Comparison of ENCODE assay signal across 8 cellular contexts in genomic region chr6:37516920-37517405, GRCh38. TPM values are rescaled to one million over a fixed set of nuclear protein-coding genes. Genes with fewer than 3 reads are reported as not detected.
DNase-seq lines count a peak whose midpoint lies in the region; ATAC-seq and TF ChIP-seq lines count a peak whose summit lies in the region.

No MANE protein-coding gene starts in this region.

- no peak overlapping the region for H3K18ac ChIP-seq in IMR-90 (ENCODE audit: low read depth, low read length)

- H3K27me3 ChIP-seq in CD8-positive, alpha-beta memory T cell (ENCODE audit: insufficient read depth, low read length, poor library complexity, severe bottlenecking), result no peaks in the 10 kb centered on the region
- H3K27me3 ChIP-seq in IMR-90 (ENCODE audit: control insufficient read depth, insufficient read depth, low read length), result peaks cover 58% of the 10 kb centered on the region
- H3K27me3 ChIP-seq in mononuclear cell (ENCODE audit: insufficient read depth, low read length), result no peaks in the 10 kb centered on the region
- H3K27me3 ChIP-seq in body of pancreas, result no peaks in the 10 kb centered on the region

- H2BK20ac ChIP-seq in IMR-90 (ENCODE audit: low read depth, low read length), result no peak overlapping the region

- no peaks in the 10 kb centered on the region for H3K9me3 ChIP-seq in CD8-positive, alpha-beta memory T cell (ENCODE audit: low read length)
- peaks cover 2% of the 10 kb centered on the region; the same call in 1 of the 2 replicates for H3K9me3 ChIP-seq in IMR-90 (ENCODE audit: control insufficient read depth, insufficient read depth, low read length)
- no peaks in the 10 kb centered on the region for H3K9me3 ChIP-seq in mononuclear cell (ENCODE audit: low read depth, low read length)
- no peaks in the 10 kb centered on the region for H3K9me3 ChIP-seq in body of pancreas

- no peak overlapping the region for H2BK5ac ChIP-seq in IMR-90 (ENCODE audit: low read depth, low read length, poor library complexity, severe bottlenecking)

- H2BK120ac ChIP-seq in IMR-90 (ENCODE audit: low read depth, low read length), result no peak overlapping the region

- no peaks in the 10 kb centered on the region; the same call in 1 of the 2 replicates for H4K20me1 ChIP-seq in IMR-90 (ENCODE audit: insufficient read depth, low read length)

- POLR2A ChIA-PET in CD8-positive, alpha-beta memory T cell (lab: Charles Lee), result interaction anchor here (0.6 to 3.3 kb wide), 14 partner anchors 8 to 531 kb away, joined by 3 to 58 read pairs (median 6); partner anchors contain the start of genes CCDC167 and MTCH1
- POLR2A ChIA-PET in IMR-90 (lab: Charles Lee; ENCODE audit: unreplicated experiment), result no interaction called here

- in situ Hi-C loops in IMR-90 (cut with MboI; ENCODE audit: low sequenced_read_pairs), result no loop called here

- H4K5ac ChIP-seq in IMR-90 (ENCODE audit: low read depth, low read length), result no peak overlapping the region

- dilution Hi-C loops in IMR-90 (cut with HindIII; ENCODE audit: low sequenced_read_pairs, unreplicated experiment), result no loop called here

- H3K27ac ChIP-seq in CD8-positive, alpha-beta memory T cell (ENCODE audit: low read depth, low read length), result peak overlapping the region; percentile 98
- H3K27ac ChIP-seq in IMR-90 (ENCODE audit: insufficient read depth, low read length) (no peak overlapping the region), body of pancreas (no peak overlapping the region)

- no peak overlapping the region for H2AFZ ChIP-seq in IMR-90 (replicated peaks; ENCODE audit: low read length, poor library complexity)

- H3K56ac ChIP-seq in IMR-90 (ENCODE audit: extremely low read depth, insufficient read depth, low read length), result no peak overlapping the region

- H3K9me1 ChIP-seq in IMR-90 (ENCODE audit: insufficient read depth, low read length), result no peaks in the 10 kb centered on the region

- H3K27me3 Mint-ChIP-seq in CD8-positive, alpha-beta memory T cell, result peaks cover 0 to 5% of the 10 kb centered on the region in 2 donors
- H3K27me3 Mint-ChIP-seq in activated T-helper 1 cell treated with anti-CD3 and anti-CD28 coated beads, Interleukin-12 subunit alpha, Interleukin-12 subunit beta, Interleukin-2, Interleukin-4 antibody, amounts not matched to agents 30 ng/mL and 10 ng/mL and 1 ng/mL, durations not matched to agents 14 hours and 24 hours and 36 hours (ENCODE audit: insufficient read depth), result peaks cover 8% of the 10 kb centered on the region

- no peak overlapping the region for H3K14ac ChIP-seq in IMR-90 (replicated peaks; ENCODE audit: low read depth, low read length)

- no peaks in the 10 kb centered on the region for H3K9me3 Mint-ChIP-seq in CD8-positive, alpha-beta memory T cell
- H3K9me3 Mint-ChIP-seq in activated T-helper 1 cell treated with anti-CD3 and anti-CD28 coated beads, Interleukin-12 subunit alpha, Interleukin-12 subunit beta, Interleukin-2, Interleukin-4 antibody, amounts not matched to agents 30 ng/mL and 10 ng/mL and 1 ng/mL, durations not matched to agents 14 hours and 24 hours and 36 hours, result no peaks in the 10 kb centered on the region

- ATAC-seq in IMR-90 (ENCODE audit: low read depth) (no peak), body of pancreas (no peak)

- peak overlapping the region; percentile 79 for H3K4me3 ChIP-seq in CD8-positive, alpha-beta memory T cell (ENCODE audit: low read length)
- no peak overlapping the region for H3K4me3 ChIP-seq in IMR-90 (ENCODE audit: insufficient read depth, low read depth, low read length)
- H3K4me3 ChIP-seq in mononuclear cell (ENCODE audit: low read length), result peak overlapping the region; percentile 33
- H3K4me3 ChIP-seq in body of pancreas, result no peak overlapping the region

- peak overlapping the region; percentile 93 to 100 (median 100) for H3K27ac Mint-ChIP-seq in CD8-positive, alpha-beta memory T cell
- H3K27ac Mint-ChIP-seq in activated T-helper 1 cell treated with anti-CD3 and anti-CD28 coated beads, Interleukin-12 subunit alpha, Interleukin-12 subunit beta, Interleukin-2, Interleukin-4 antibody, amounts not matched to agents 30 ng/mL and 10 ng/mL and 1 ng/mL, durations not matched to agents 14 hours and 24 hours and 36 hours, result peak overlapping the region; percentile 92

- no TSS peak for BruUV-seq in IMR-90 (replicated peaks; lab: Mats Ljungman, UMichigan)

- H3K4me2 ChIP-seq in IMR-90 (ENCODE audit: low read depth, low read length), result no peak overlapping the region

- no peak overlapping the region for H2AK5ac ChIP-seq in IMR-90 (ENCODE audit: low read depth, low read length)

- CTCF ChIA-PET in CD8-positive, alpha-beta memory T cell (lab: Charles Lee), result interaction anchor here (0.7 to 4.1 kb wide), 13 partner anchors 8 to 50 kb away, joined by 3 to 65 read pairs (median 13); partner anchors contain the start of gene CCDC167
- CTCF ChIA-PET in IMR-90 (lab: Yijun Ruan, JAX), result interaction anchor here (0.6 kb wide), 1 partner anchor 985 kb away, joined by 3 read pairs; no protein-coding TSS in a partner anchor

- peak overlapping the region; percentile 77 to 96 (median 90) for H3K4me3 Mint-ChIP-seq in CD8-positive, alpha-beta memory T cell
- H3K4me3 Mint-ChIP-seq in activated T-helper 1 cell treated with anti-CD3 and anti-CD28 coated beads, Interleukin-12 subunit alpha, Interleukin-12 subunit beta, Interleukin-2, Interleukin-4 antibody, amounts not matched to agents 30 ng/mL and 10 ng/mL and 1 ng/mL, durations not matched to agents 14 hours and 24 hours and 36 hours, result peak overlapping the region; percentile 75

- H4K91ac ChIP-seq in IMR-90 (ENCODE audit: insufficient read depth, low read depth, low read length), result no peak overlapping the region

- TF ChIP-seq RAD21 in IMR-90 (IDR thresholded peaks at IDR 0.05; ENCODE audit: low read length), result no peak

- H2BK15ac ChIP-seq in IMR-90 (ENCODE audit: low read depth, low read length), result no peak overlapping the region

- no peaks in the 10 kb centered on the region for H3K36me3 ChIP-seq in CD8-positive, alpha-beta memory T cell (ENCODE audit: insufficient read depth, low read length)
- H3K36me3 ChIP-seq in IMR-90 (ENCODE audit: control insufficient read depth, insufficient read depth, low read length) (no peaks in the 10 kb centered on the region), body of pancreas (replicated peaks in 1 of 2; ENCODE audit: insufficient read depth in 1 of 2, low read depth in 2 of 2) (no peaks in the 10 kb centered on the region)

- H3K79me1 ChIP-seq in IMR-90 (ENCODE audit: low read depth in 1 of 2, low read length in 2 of 2), result no peaks in the 10 kb centered on the region

- 80% methylated on average over 6 of the region's 16 CpGs; no CpG with 5 or more reads in 1 of the 2 experiments for WGBS in IMR-90 (ENCODE audit: extremely low coverage in 2 of 2, insufficient read length in 1 of 2), 2 experiments
- 33 to 40% methylated on average over 2 to 16 of the region's 16 CpGs for WGBS in body of pancreas, 2 donors

- no peak for TF ChIP-seq CTCF in IMR-90 (conservative IDR thresholded peaks at IDR 0.05; ENCODE audit: low read depth, low read length)
- TF ChIP-seq CTCF in body of pancreas (IDR thresholded peaks at IDR 0.05), result no peak

- intact Hi-C loops in IMR-90 (cut with micrococcal nuclease) (no loop called here), body of pancreas (cut with DNase I) (no loop called here)
- intact Hi-C loops in activated T-helper 1 cell treated with anti-CD3 and anti-CD28 coated beads, Interleukin-12 subunit alpha, Interleukin-12 subunit beta, Interleukin-2, Interleukin-4 antibody, amounts not matched to agents 30 ng/mL and 10 ng/mL and 1 ng/mL, durations not matched to agents 14 hours and 24 hours and 36 hours (cut with micrococcal nuclease), result loop anchor here (1.0 to 2.0 kb wide), 6 partner anchors 9 to 604 kb away; no protein-coding TSS in a partner anchor

- no peak overlapping the region for H3K23ac ChIP-seq in IMR-90 (ENCODE audit: low read depth, low read length)

- peak overlapping the region; percentile 13 for H2AK9ac ChIP-seq in IMR-90 (replicated peaks; ENCODE audit: low read depth, low read length, poor library complexity)

- TF ChIP-seq POLR2A in IMR-90 (IDR thresholded peaks at IDR 0.05; ENCODE audit: low read depth, low read length) (no peak), body of pancreas (IDR thresholded peaks at IDR 0.05) (no peak)

- H3K9ac ChIP-seq in IMR-90 (ENCODE audit: low read depth, low read length), result no peak overlapping the region

- peaks cover 88% of the 10 kb centered on the region for H3K4me1 ChIP-seq in CD8-positive, alpha-beta memory T cell (ENCODE audit: insufficient read depth, low read length)
- H3K4me1 ChIP-seq in IMR-90 (ENCODE audit: control insufficient read depth, insufficient read depth, low read length) (peaks cover 3% of the 10 kb centered on the region; the same call in 1 of the 2 replicates), mononuclear cell (ENCODE audit: insufficient read depth, low read length) (peaks cover 82% of the 10 kb centered on the region), body of pancreas (peaks cover 13% of the 10 kb centered on the region)

- no peaks in the 10 kb centered on the region for H3K36me3 Mint-ChIP-seq in CD8-positive, alpha-beta memory T cell
- H3K36me3 Mint-ChIP-seq in activated T-helper 1 cell treated with anti-CD3 and anti-CD28 coated beads, Interleukin-12 subunit alpha, Interleukin-12 subunit beta, Interleukin-2, Interleukin-4 antibody, amounts not matched to agents 30 ng/mL and 10 ng/mL and 1 ng/mL, durations not matched to agents 14 hours and 24 hours and 36 hours (ENCODE audit: low read depth), result no peaks in the 10 kb centered on the region

- H4K8ac ChIP-seq in IMR-90 (ENCODE audit: low read depth in 2 of 2, low read length in 2 of 2), result no peak overlapping the region

- no peak for DNase-seq in CD8-positive, alpha-beta memory T cell
- no peak for DNase-seq in IMR-90
- no peak for DNase-seq in activated T-helper 1 cell treated with anti-CD3 and anti-CD28 coated beads, Interleukin-12 subunit alpha, Interleukin-12 subunit beta, Interleukin-2, Interleukin-4 antibody, amounts not matched to agents 30 ng/mL and 10 ng/mL and 1 ng/mL, durations not matched to agents 14 hours and 24 hours and 36 hours (ENCODE audit: low spot score)
- DNase-seq in NCI-H345 (lab: John Stamatoyannopoulos, UW), result no peak
- no peak for DNase-seq in iPS-NIHi7 (ENCODE audit: extremely low spot score)
- no peak for DNase-seq in body of pancreas
- DNase-seq in superior temporal gyrus (ENCODE audit: extremely low spot score), result no peak

- peaks cover 83 to 91% (median 91%) of the 10 kb centered on the region in 3 donors for H3K4me1 Mint-ChIP-seq in CD8-positive, alpha-beta memory T cell
- peaks cover 57% of the 10 kb centered on the region for H3K4me1 Mint-ChIP-seq in activated T-helper 1 cell treated with anti-CD3 and anti-CD28 coated beads, Interleukin-12 subunit alpha, Interleukin-12 subunit beta, Interleukin-2, Interleukin-4 antibody, amounts not matched to agents 30 ng/mL and 10 ng/mL and 1 ng/mL, durations not matched to agents 14 hours and 24 hours and 36 hours (ENCODE audit: low read depth)

- no peak overlapping the region for H3K4ac ChIP-seq in IMR-90 (ENCODE audit: low read depth, low read length)

RNA-seq across cellular contexts. Expression of gene CCDC167, which starts 17.3 kb away (rescaled TPM):
- 10 to 100 TPM; 79.5 to 86.3 TPM for total RNA-seq in CD8-positive, alpha-beta memory T cell
- 181 TPM for polyA plus RNA-seq in CD8-positive, alpha-beta memory T cell
- total RNA-seq in IMR-90 (2012; rRNA removed) (35.8 and 59.4 TPM in 2 replicates), mononuclear cell (4.2 TPM), body of pancreas (10 to 100 TPM in 1 of 2 donors, 1 to 10 TPM in 1; 7.6 to 10.9 TPM)
- polyA plus RNA-seq in IMR-90 (2012; rRNA removed), result 78.2 and 96.8 TPM in 2 replicates
- polyA plus RNA-seq in IMR-90 (2012; cell fraction: cytosol; rRNA removed), result 69.5 and 225 TPM in 2 replicates
- polyA plus RNA-seq in IMR-90 (2012; cell fraction: nucleus; rRNA removed; ENCODE audit: low replicate concordance), result 17.6 and 35.1 TPM in 2 replicates
- 66.6 and 72.4 TPM in 2 replicates for total RNA-seq in activated T-helper 1 cell treated with anti-CD3 and anti-CD28 coated beads, Interleukin-12 subunit alpha, Interleukin-12 subunit beta, Interleukin-2, Interleukin-4 antibody, amounts not matched to agents 30 ng/mL and 10 ng/mL and 1 ng/mL, durations not matched to agents 14 hours and 24 hours and 36 hours

Comparison
In these comparisons a context has a peak if more than half of its experiments do, and no peak if none do; other contexts are left out.
1. H3K4me3 ChIP-seq: peak in CD8-positive, alpha-beta memory T cell (single experiment) and mononuclear cell (single experiment); none in IMR-90 (single experiment) and body of pancreas (0 of 2).